Comparison of ENCODE assay signal across 2 cellular contexts in genomic region chr1:34763142-34763781, GRCh38.
TF ChIP-seq lines count a peak whose summit lies in the region.

No MANE protein-coding gene starts in this region.

TF ChIP-seq in SK-N-SH, 30 proteins besides CTCF, POLR2A, EP300 and RAD21 (continued from another document):
- TF ChIP-seq, protein P1, sequence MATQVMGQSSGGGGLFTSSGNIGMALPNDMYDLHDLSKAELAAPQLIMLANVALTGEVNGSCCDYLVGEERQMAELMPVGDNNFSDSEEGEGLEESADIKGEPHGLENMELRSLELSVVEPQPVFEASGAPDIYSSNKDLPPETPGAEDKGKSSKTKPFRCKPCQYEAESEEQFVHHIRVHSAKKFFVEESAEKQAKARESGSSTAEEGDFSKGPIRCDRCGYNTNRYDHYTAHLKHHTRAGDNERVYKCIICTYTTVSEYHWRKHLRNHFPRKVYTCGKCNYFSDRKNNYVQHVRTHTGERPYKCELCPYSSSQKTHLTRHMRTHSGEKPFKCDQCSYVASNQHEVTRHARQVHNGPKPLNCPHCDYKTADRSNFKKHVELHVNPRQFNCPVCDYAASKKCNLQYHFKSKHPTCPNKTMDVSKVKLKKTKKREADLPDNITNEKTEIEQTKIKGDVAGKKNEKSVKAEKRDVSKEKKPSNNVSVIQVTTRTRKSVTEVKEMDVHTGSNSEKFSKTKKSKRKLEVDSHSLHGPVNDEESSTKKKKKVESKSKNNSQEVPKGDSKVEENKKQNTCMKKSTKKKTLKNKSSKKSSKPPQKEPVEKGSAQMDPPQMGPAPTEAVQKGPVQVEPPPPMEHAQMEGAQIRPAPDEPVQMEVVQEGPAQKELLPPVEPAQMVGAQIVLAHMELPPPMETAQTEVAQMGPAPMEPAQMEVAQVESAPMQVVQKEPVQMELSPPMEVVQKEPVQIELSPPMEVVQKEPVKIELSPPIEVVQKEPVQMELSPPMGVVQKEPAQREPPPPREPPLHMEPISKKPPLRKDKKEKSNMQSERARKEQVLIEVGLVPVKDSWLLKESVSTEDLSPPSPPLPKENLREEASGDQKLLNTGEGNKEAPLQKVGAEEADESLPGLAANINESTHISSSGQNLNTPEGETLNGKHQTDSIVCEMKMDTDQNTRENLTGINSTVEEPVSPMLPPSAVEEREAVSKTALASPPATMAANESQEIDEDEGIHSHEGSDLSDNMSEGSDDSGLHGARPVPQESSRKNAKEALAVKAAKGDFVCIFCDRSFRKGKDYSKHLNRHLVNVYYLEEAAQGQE (IDR thresholded peaks at IDR 0.05; ENCODE audit: low read depth, low read length): no peak

TF ChIP-seq in SK-N-SH treated with all-trans-retinoic acid at 6 μM for 48 hours, 23 proteins besides CTCF, POLR2A, EP300 and RAD21 (continued from another document):
- no peak for TF ChIP-seq POU6F1 (CRISPR knock-in tag; IDR thresholded peaks at IDR 0.05; ENCODE audit: borderline replicate concordance, low read depth)
- TF ChIP-seq BACH2 (CRISPR knock-in tag; IDR thresholded peaks at IDR 0.05; ENCODE audit: borderline replicate concordance): no peak
- TF ChIP-seq TOX (CRISPR knock-in tag; IDR thresholded peaks at IDR 0.05; ENCODE audit: borderline replicate concordance): no peak
- no peak for TF ChIP-seq OSR1 (CRISPR knock-in tag; IDR thresholded peaks at IDR 0.05)
- TF ChIP-seq SNAI2 (CRISPR knock-in tag; IDR thresholded peaks at IDR 0.05): no peak
TF ChIP-seq in SK-N-SH treated with all-trans-retinoic acid at 6 μM for 48 hours: peak in this region for 0.
